1 cellular context compared by ENCODE assay signal in the genomic region with DNA sequence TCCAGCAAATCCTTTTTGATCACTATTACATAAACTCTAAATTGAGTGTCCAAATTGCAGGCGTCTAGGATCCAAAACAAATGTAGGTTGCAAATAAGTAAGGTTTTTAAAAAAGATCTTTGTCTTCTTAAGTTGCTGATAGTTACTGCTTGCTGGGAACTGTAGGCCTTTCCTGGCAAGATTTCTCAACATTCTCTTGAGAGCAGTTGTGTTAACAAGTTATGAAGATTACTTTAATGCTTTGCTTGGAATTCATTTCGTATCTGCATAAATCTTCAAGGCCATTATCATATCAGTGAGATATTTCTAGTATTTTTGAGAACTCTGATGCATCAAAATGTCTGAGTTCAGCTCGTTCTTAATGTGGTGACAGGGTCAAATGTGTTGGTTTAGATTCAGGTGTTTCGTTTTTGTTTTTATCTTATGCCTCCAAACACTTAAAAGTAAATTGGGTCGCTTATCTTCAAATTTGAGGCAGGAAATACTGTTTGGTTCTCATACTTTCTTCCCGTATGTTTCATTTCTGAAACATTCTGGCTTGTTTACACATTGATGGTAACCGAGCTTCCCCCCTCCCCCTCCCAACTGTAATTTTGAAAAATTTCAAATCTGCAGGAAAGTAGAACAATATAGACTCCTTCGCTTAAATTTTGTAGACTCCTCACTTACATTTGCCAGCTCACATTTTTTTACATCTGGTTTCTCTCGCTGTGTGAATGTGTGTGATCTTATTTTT.
TF ChIP-seq lines count a peak whose summit lies in the region.

No MANE protein-coding gene starts in this region.

TF ChIP-seq in GM23338, 12 proteins besides CTCF, POLR2A, EP300 and RAD21 (continued from another document):
- TF ChIP-seq ETS1 (IDR thresholded peaks at IDR 0.05) = no peak
- no peak for TF ChIP-seq ZNF462 (CRISPR knock-in tag; IDR thresholded peaks at IDR 0.05)
- no peak for TF ChIP-seq ZNF331 (CRISPR knock-in tag; IDR thresholded peaks at IDR 0.05; ENCODE audit: low read depth)
- no peak for TF ChIP-seq JUNB (IDR thresholded peaks at IDR 0.05; ENCODE audit: unreplicated experiment)
- TF ChIP-seq POLR2AphosphoS5 (IDR thresholded peaks at IDR 0.05; ENCODE audit: low read depth) = no peak
